Comparison of ENCODE assay signal across 11 cellular contexts in the genomic region with DNA sequence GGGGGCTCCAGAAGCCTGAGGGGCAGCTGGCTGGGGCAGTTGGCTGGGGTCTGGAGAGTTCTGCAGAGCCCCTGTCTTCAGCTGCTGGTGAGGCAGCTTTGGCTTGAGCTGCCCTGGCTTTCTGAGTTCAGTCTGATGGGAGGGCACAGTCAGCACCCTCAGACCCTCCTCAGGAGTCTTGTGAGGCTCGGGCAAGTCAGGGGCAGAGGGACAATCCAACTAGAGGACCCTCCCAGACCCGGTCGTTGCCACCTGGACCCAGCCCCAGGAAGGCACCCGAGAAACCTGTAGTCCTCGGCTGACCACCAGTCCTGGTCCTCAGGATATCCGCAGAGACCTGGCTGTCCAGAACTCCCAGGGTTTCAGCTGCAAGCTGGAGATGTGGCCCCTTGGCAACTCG. TPM values are rescaled to one million over a fixed set of nuclear protein-coding genes. Genes with fewer than 3 reads are reported as not detected.
"Had no signal": no experiment of that assay in that cellular context is flagged by ENCODE, and none has a peak within 500 bp of the region (broad histone marks: within the 10 kb centered on the region; RNA-seq: fewer than 3 reads in every experiment).

No MANE protein-coding gene starts in this region.

- H3K36me3 Mint-ChIP-seq: IgD-negative memory B cell had no signal

- H3K4me1 Mint-ChIP-seq: IgD-negative memory B cell had no signal

- H3K4me1 ChIP-seq: HAP-1 had no signal

- FAIRE-seq: H1, H54, HepG2 had no signal

- H3K27ac ChIP-seq: GM23248, HL-60 had no signal

- DNase-seq: GM23248, HFFc6, KBM-7 had no signal

- H3K9me3 ChIP-seq: HAP-1 had no signal

- H3K9ac ChIP-seq: GM23248 had no signal

- H3K9me3 Mint-ChIP-seq: HFFc6 had no signal

- H3K36me3 ChIP-seq: HAP-1 had no signal

- H3K27ac Mint-ChIP-seq: HFFc6, IgD-negative memory B cell had no signal

- H3K4me3 ChIP-seq: GM23248, HAP-1 had no signal

- ATAC-seq: HCT116, HepG2 had no signal

- H3K4me3 Mint-ChIP-seq: HFFc6, IgD-negative memory B cell had no signal

- H2AFZ ChIP-seq: GM23248 had no signal

RNA-seq across cellular contexts. Expression of a gene that starts 1.9 kb away (rescaled TPM):
- total RNA-seq: GM23248, H1, HFFc6, HT1080 had no signal
- polyA plus RNA-seq: HepG2, IgD-negative memory B cell had no signal
